11 cellular contexts compared by ENCODE assay signal in genomic region chr5:160799160-160799559, GRCh38.
DNase-seq lines count a peak whose midpoint lies in the region; ATAC-seq and TF ChIP-seq lines count a peak whose summit lies in the region.
"Had no signal": no experiment of that assay in that cellular context is flagged by ENCODE, and none has a peak within 500 bp of the region (broad histone marks: within the 10 kb centered on the region; RNA-seq: fewer than 3 reads in every experiment).

No MANE protein-coding gene starts in this region.

- TF ChIP-seq CTCF in GM10266 (IDR thresholded peaks at IDR 0.05; ENCODE audit: control insufficient read depth, insufficient read depth, low read depth, missing control alignments) = no peak

- ATAC-seq in GM21367 (IDR thresholded peaks at IDR 0.05; ENCODE audit: unreplicated experiment) (peak; percentile 78), HG03442 (IDR thresholded peaks at IDR 0.05; ENCODE audit: unreplicated experiment) (peak; percentile 90)
- ATAC-seq: T-helper 17 cell had no signal

- no peak for TF ChIP-seq POLR2A in erythroblast (IDR thresholded peaks at IDR 0.05; ENCODE audit: low read length)

- DNase-seq in GM10266 (ENCODE audit: extremely low spot score) (peak; percentile 33), SKM-1 treated with dmso at 0.1 percent for 144 hours (lab: John Stamatoyannopoulos, UW; ENCODE audit: unreplicated experiment) (peak; percentile 96), NCI-H128 (lab: John Stamatoyannopoulos, UW; ENCODE audit: unreplicated experiment) (no peak), erythroblast (lab: John Stamatoyannopoulos, UW) (no peak)
- DNase-seq in effector CD8-positive, alpha-beta T cell (lab: John Stamatoyannopoulos, UW) = no peak
- DNase-seq in central memory CD4-positive, alpha-beta T cell = no peak
- DNase-seq: effector CD4-positive, alpha-beta T cell; GOT3; T-helper 17 cell had no signal

Comparison
In these comparisons a context has a peak if more than half of its experiments do, and no peak if none do; other contexts are left out.
1. DNase-seq: peak in GM10266 (single experiment) and SKM-1 treated with dmso at 0.1 percent for 144 hours (single experiment); none in NCI-H128 (single experiment), erythroblast (0 of 2), effector CD8-positive, alpha-beta T cell (single experiment) and central memory CD4-positive, alpha-beta T cell (single experiment).